Comparison of ENCODE assay signal across 8 cellular contexts in the genomic region with DNA sequence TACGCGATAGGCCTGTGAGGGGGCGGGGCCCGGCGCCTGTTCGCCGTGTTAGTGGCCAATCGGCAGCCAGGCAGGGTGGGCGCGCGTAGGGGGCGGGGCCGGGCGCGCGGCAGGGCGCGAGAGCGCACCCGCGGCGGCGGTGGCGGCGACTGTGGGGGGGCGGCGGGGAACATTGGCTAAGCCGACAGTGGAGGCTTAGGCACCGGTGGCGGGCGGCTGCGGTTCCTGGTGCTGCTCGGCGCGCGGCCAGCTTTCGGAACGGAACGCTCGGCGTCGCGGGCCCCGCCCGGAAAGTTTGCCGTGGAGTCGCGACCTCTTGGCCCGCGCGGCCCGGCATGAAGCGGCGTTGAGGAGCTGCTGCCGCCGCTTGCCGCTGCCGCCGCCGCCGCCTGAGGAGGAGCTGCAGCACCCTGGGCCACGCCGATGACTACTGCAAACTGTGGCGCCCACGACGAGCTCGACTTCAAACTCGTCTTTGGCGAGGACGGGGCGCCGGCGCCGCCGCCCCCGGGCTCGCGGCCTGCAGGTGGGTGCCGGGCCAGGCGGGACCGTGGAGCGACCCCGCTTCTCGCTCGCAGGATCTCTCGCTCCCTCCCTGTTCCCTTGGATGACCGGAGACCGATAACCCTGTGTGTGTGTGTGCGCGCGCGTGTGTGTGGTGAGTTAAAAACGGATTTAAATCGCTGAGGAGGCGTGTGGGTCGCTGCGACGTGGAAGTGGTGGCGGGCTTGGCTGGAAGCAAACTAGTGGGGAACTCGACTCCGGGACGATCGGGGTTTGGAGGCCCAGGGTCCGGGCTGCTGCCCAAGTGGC. TPM values are rescaled to one million over a fixed set of nuclear protein-coding genes. Genes with fewer than 3 reads are reported as not detected.
DNase-seq lines count a peak whose midpoint lies in the region; ATAC-seq and TF ChIP-seq lines count a peak whose summit lies in the region.

A gene (plus strand): TSS at position 112 of the 813 bp plus-strand sequence. CDS start 312 bp downstream, at position 424.

- DNase-seq in CD4-positive, alpha-beta T cell, result peak; percentile 97 to 99 (median 99)
- peak; percentile 94 for DNase-seq in NT2/D1 (ENCODE audit: low read depth, low spot score)
- DNase-seq in activated T-cell treated with anti-CD3 and anti-CD28 coated beads for 1 hour (ENCODE audit: low read depth), result peak; percentile 98
- peak; percentile 95 for DNase-seq in epidermal melanocyte (ENCODE audit: insufficient read length, low spot score)
- peak; percentile 99 to 100 (median 99) for DNase-seq in mucosa of descending colon
- peak; percentile 94 to 98 for DNase-seq in stimulated activated CD8-positive, alpha-beta memory T cell treated with anti-CD3 and anti-CD28 coated beads, Interleukin-4, amount 100 ng/mL, for 1 hour (ENCODE audit: low read depth in 2 of 2, low spot score in 1 of 2)

- H3K4me1 ChIP-seq in NT2/D1 (ENCODE audit: insufficient read depth, insufficient read length) (peaks cover 10% of the 10 kb centered on the region), mucosa of descending colon (ENCODE audit: low read depth) (peaks cover 29% of the 10 kb centered on the region)

- H3K27ac Mint-ChIP-seq in CD4-positive, alpha-beta T cell, result peak within 1 kb of the TSS; percentile 89

- no peaks in the 10 kb centered on the region for H3K9me3 Mint-ChIP-seq in CD4-positive, alpha-beta T cell

- H3K9ac ChIP-seq in NT2/D1 (ENCODE audit: insufficient read length, low read depth), result peak within 1 kb of the TSS; percentile 96

- TF ChIP-seq CTCF in CD4-positive, alpha-beta T cell (IDR thresholded peaks at IDR 0.05), result no peak
- no peak for TF ChIP-seq CTCF in mucosa of descending colon (IDR thresholded peaks at IDR 0.05)

- peak within 1 kb of the TSS; percentile 94 for H3K4me3 Mint-ChIP-seq in CD4-positive, alpha-beta T cell

- intact Hi-C loops in CD4-positive, alpha-beta T cell (cut with DNase I, micrococcal nuclease), result loop anchor here (1.0 to 10.0 kb wide), 5 partner anchors 9 to 841 kb away; a partner anchor contains a TSS
- intact Hi-C loops in mucosa of descending colon (cut with DNase I, micrococcal nuclease), result no loop called here

- no peaks in the 10 kb centered on the region for H3K9me3 ChIP-seq in CD4-positive, alpha-beta T cell (ENCODE audit: control insufficient read depth, low read length)
- no peaks in the 10 kb centered on the region for H3K9me3 ChIP-seq in NT2/D1 (ENCODE audit: insufficient read depth, low read length)
- no peaks in the 10 kb centered on the region for H3K9me3 ChIP-seq in mucosa of descending colon

- H3K36me3 Mint-ChIP-seq in CD4-positive, alpha-beta T cell (ENCODE audit: low read depth), result peaks cover 12% of the 10 kb centered on the region

- POLR2A ChIA-PET in CD4-positive, alpha-beta T cell (lab: Charles Lee), result interaction anchor here (0.6 to 6.1 kb wide), 38 partner anchors 8 to 604 kb away, joined by 3 to 174 read pairs (median 6); a partner anchor contains a TSS

- peaks cover 75% of the 10 kb centered on the region for H3K4me1 Mint-ChIP-seq in CD4-positive, alpha-beta T cell (ENCODE audit: low read depth)

- peak within 1 kb of the TSS; percentile 92 for H3K27ac ChIP-seq in CD4-positive, alpha-beta T cell (ENCODE audit: low read depth, low read length)

- peak within 1 kb of the TSS; percentile 90 for H3K4me3 ChIP-seq in NT2/D1 (ENCODE audit: insufficient read length, low read depth)
- peak within 1 kb of the TSS; percentile 69 for H3K4me3 ChIP-seq in mucosa of descending colon

- peaks cover under 1% of the 10 kb centered on the region for H3K36me3 ChIP-seq in NT2/D1 (ENCODE audit: insufficient read depth, insufficient read length, low read length)
- no peaks in the 10 kb centered on the region for H3K36me3 ChIP-seq in mucosa of descending colon (ENCODE audit: low read depth)

- no peaks in the 10 kb centered on the region for H3K27me3 ChIP-seq in CD4-positive, alpha-beta T cell (ENCODE audit: control insufficient read depth, insufficient read depth, low read length)
- H3K27me3 ChIP-seq in NT2/D1 (ENCODE audit: insufficient read depth, insufficient read length), result no peaks in the 10 kb centered on the region

- CTCF ChIA-PET in CD4-positive, alpha-beta T cell (lab: Charles Lee), result interaction anchor here (0.7 to 2.4 kb wide), 12 partner anchors 8 to 605 kb away, joined by 3 to 33 read pairs (median 6); a partner anchor contains a TSS

- peak; percentile 75 for ATAC-seq in CD4-positive, alpha-beta T cell (ENCODE audit: poor library complexity)
- ATAC-seq in GM19351 (IDR thresholded peaks at IDR 0.05; ENCODE audit: unreplicated experiment) (peak; percentile 55), HG03469 (IDR thresholded peaks at IDR 0.05; ENCODE audit: unreplicated experiment) (peak; percentile 29), mucosa of descending colon (peak; percentile 91)

- H3K27me3 Mint-ChIP-seq in CD4-positive, alpha-beta T cell, result no peaks in the 10 kb centered on the region

RNA-seq across cellular contexts. Expression of the gene that starts here (rescaled TPM):
- 10 to 100 TPM; 84.8 to 94.4 TPM for total RNA-seq in CD4-positive, alpha-beta T cell
- total RNA-seq in mucosa of descending colon, result 10 to 100 TPM; 24.2 to 44.0 (median 25.5) TPM

Comparison
In these comparisons a context has a peak if more than half of its experiments do, and no peak if none do; other contexts are left out.
1. Peak in every context shown above with its lines: DNase-seq, ATAC-seq, H3K4me3 ChIP-seq and H3K27ac ChIP-seq.
2. ATAC-seq: peak in every context shown above with its lines; median percentile 91 in mucosa of descending colon; 75 in CD4-positive, alpha-beta T cell; 55 in GM19351; 29 in HG03469.
3. intact Hi-C loops: an anchor here in CD4-positive, alpha-beta T cell (1.0 to 10.0 kb wide); none called in mucosa of descending colon.